ENCODE assay signal across 36 cellular contexts in genomic region chr3:36206936-36207620, GRCh38.
"Had no signal": no experiment of that assay in that cellular context is flagged by ENCODE, and none has a peak within 500 bp of the region (broad histone marks: within the 10 kb centered on the region; RNA-seq: fewer than 3 reads in every experiment).

No MANE protein-coding gene starts in this region.

- FAIRE-seq: astrocyte, endothelial cell of umbilical vein had no signal

- H3K4me3 ChIP-seq: left lung, lower lobe of right lung, mucosa of descending colon, right lobe of liver, skin epidermis, uterus had no signal

- H3K4me1 ChIP-seq: left lung, lower lobe of right lung, right lobe of liver, uterus had no signal

- H3K27ac Mint-ChIP-seq: activated CD4-positive, alpha-beta memory T cell treated with anti-CD3 and anti-CD28 coated beads for 36 hours; activated CD4-positive, alpha-beta T cell treated with anti-CD3 and anti-CD28 coated beads, Interleukin-2, amount 10 ng/mL, durations not matched to agents 24 days and 14 days; activated naive CD4-positive, alpha-beta T cell treated with anti-CD3 and anti-CD28 coated beads for 36 hours; activated naive CD8-positive, alpha-beta T cell treated with anti-CD3 and anti-CD28 coated beads, Interleukin-2, amount 10 ng/mL, durations not matched to agents 7 days and 5 days; activated T-helper 1 cell treated with anti-CD3 and anti-CD28 coated beads, Interleukin-12 subunit alpha, Interleukin-12 subunit beta, Interleukin-2, Interleukin-4 antibody, amounts not matched to agents 30 ng/mL and 10 ng/mL and 1 ng/mL, durations not matched to agents 14 hours and 24 hours and 36 hours; effector memory CD8-positive, alpha-beta T cell; natural killer cell treated with Interleukin-12 subunit alpha and Interleukin-12 subunit beta and Interleukin-15 and Interleukin-18, amount 100 ng/mL, for 72 hours; stimulated activated effector memory CD8-positive, alpha-beta T cell treated with anti-CD3 and anti-CD28 coated beads, Interleukin-12 subunit alpha, Interleukin-12 subunit beta, amount 100 ng/mL, for 72 hours; stimulated activated naive CD8-positive, alpha-beta T cell treated with anti-CD3 and anti-CD28 coated beads, Interleukin-15, amount 100 ng/mL, for 72 hours; type B pancreatic cell had no signal

- H3K4me3 Mint-ChIP-seq: activated CD4-positive, alpha-beta memory T cell treated with anti-CD3 and anti-CD28 coated beads for 36 hours; activated CD4-positive, alpha-beta T cell treated with anti-CD3 and anti-CD28 coated beads, Interleukin-2, amount 10 ng/mL, durations not matched to agents 24 days and 14 days; activated naive CD4-positive, alpha-beta T cell treated with anti-CD3 and anti-CD28 coated beads for 36 hours; activated naive CD8-positive, alpha-beta T cell treated with anti-CD3 and anti-CD28 coated beads, Interleukin-2, amount 10 ng/mL, durations not matched to agents 7 days and 5 days; activated T-helper 1 cell treated with anti-CD3 and anti-CD28 coated beads, Interleukin-12 subunit alpha, Interleukin-12 subunit beta, Interleukin-2, Interleukin-4 antibody, amounts not matched to agents 30 ng/mL and 10 ng/mL and 1 ng/mL, durations not matched to agents 14 hours and 24 hours and 36 hours; effector memory CD8-positive, alpha-beta T cell; natural killer cell treated with Interleukin-12 subunit alpha and Interleukin-12 subunit beta and Interleukin-15 and Interleukin-18, amount 100 ng/mL, for 72 hours; stimulated activated effector memory CD8-positive, alpha-beta T cell treated with anti-CD3 and anti-CD28 coated beads, Interleukin-12 subunit alpha, Interleukin-12 subunit beta, amount 100 ng/mL, for 72 hours; stimulated activated naive CD8-positive, alpha-beta T cell treated with anti-CD3 and anti-CD28 coated beads, Interleukin-15, amount 100 ng/mL, for 72 hours; type B pancreatic cell had no signal

- H3K9me3 Mint-ChIP-seq: activated CD4-positive, alpha-beta memory T cell treated with anti-CD3 and anti-CD28 coated beads for 36 hours; activated CD4-positive, alpha-beta T cell treated with anti-CD3 and anti-CD28 coated beads, Interleukin-2, amount 10 ng/mL, durations not matched to agents 24 days and 14 days; activated naive CD4-positive, alpha-beta T cell treated with anti-CD3 and anti-CD28 coated beads for 36 hours; activated naive CD8-positive, alpha-beta T cell treated with anti-CD3 and anti-CD28 coated beads, Interleukin-2, amount 10 ng/mL, durations not matched to agents 7 days and 5 days; activated T-helper 1 cell treated with anti-CD3 and anti-CD28 coated beads, Interleukin-12 subunit alpha, Interleukin-12 subunit beta, Interleukin-2, Interleukin-4 antibody, amounts not matched to agents 30 ng/mL and 10 ng/mL and 1 ng/mL, durations not matched to agents 14 hours and 24 hours and 36 hours; stimulated activated naive CD8-positive, alpha-beta T cell treated with anti-CD3 and anti-CD28 coated beads, Interleukin-15, amount 100 ng/mL, for 72 hours; type B pancreatic cell had no signal

- H3K9me3 ChIP-seq: left lung, lower lobe of right lung, mucosa of descending colon, neutrophil, right lobe of liver, uterus had no signal

- DNase-seq: activated CD4-positive, alpha-beta memory T cell treated with anti-CD3 and anti-CD28 coated beads for 36 hours; activated CD4-positive, alpha-beta T cell treated with anti-CD3 and anti-CD28 coated beads, Interleukin-2, amount 10 ng/mL, durations not matched to agents 24 days and 14 days; activated CD4-positive, CD25-positive, alpha-beta regulatory T cell treated with anti-CD3 and anti-CD28 coated beads, Interleukin-2, amount 50 U/mL, for 72 hours; activated CD8-positive, alpha-beta memory T cell treated with anti-CD3 and anti-CD28 coated beads, Interleukin-2, amount 50 U/mL, for 4 hours; activated effector memory CD4-positive, alpha-beta T cell treated with anti-CD3 and anti-CD28 coated beads, Interleukin-2, amount 50 U/mL, for 16 hours; activated naive CD4-positive, alpha-beta T cell treated with anti-CD3 and anti-CD28 coated beads for 36 hours; activated naive CD8-positive, alpha-beta T cell treated with anti-CD3 and anti-CD28 coated beads, Interleukin-2, amount 10 ng/mL, durations not matched to agents 7 days and 5 days; activated T-cell treated with anti-CD3 and anti-CD28 coated beads, Interleukin-2, amount 50 U/mL, for 1 hour; brain microvascular endothelial cell; cortex of kidney; effector memory CD8-positive, alpha-beta T cell; foreskin fibroblast; head of caudate nucleus; hypothalamus; kidney glomerular epithelial cell; left lung; lower lobe of right lung; mesenchymal stem cell; mucosa of descending colon; right lobe of liver; stimulated activated CD4-positive, alpha-beta T cell treated with anti-CD3 and anti-CD28 coated beads, Interleukin-12 subunit alpha, Interleukin-12 subunit beta, amount 100 ng/mL, for 4 hours; stimulated activated CD4-positive, alpha-beta T cell treated with anti-CD3 and anti-CD28 coated beads, Interleukin-4, amount 100 ng/mL, for 1 hour; stimulated activated naive CD8-positive, alpha-beta T cell treated with anti-CD3 and anti-CD28 coated beads, Interleukin-15, amount 100 ng/mL, for 72 hours; substantia nigra; T1000; uterus; WERI-Rb-1 had no signal

- H3K36me3 Mint-ChIP-seq: activated CD4-positive, alpha-beta memory T cell treated with anti-CD3 and anti-CD28 coated beads for 36 hours; activated naive CD8-positive, alpha-beta T cell treated with anti-CD3 and anti-CD28 coated beads, Interleukin-2, amount 10 ng/mL, durations not matched to agents 7 days and 5 days; natural killer cell treated with Interleukin-12 subunit alpha and Interleukin-12 subunit beta and Interleukin-15 and Interleukin-18, amount 100 ng/mL, for 72 hours; stimulated activated effector memory CD8-positive, alpha-beta T cell treated with anti-CD3 and anti-CD28 coated beads, Interleukin-12 subunit alpha, Interleukin-12 subunit beta, amount 100 ng/mL, for 72 hours; type B pancreatic cell had no signal

- ATAC-seq: effector memory CD8-positive, alpha-beta T cell; esophagus mucosa; left lung; lower lobe of right lung; mucosa of descending colon; natural killer cell treated with Interleukin-12 subunit alpha and Interleukin-12 subunit beta and Interleukin-15 and Interleukin-18, amount 100 ng/mL, for 72 hours; right lobe of liver; stimulated activated effector memory CD8-positive, alpha-beta T cell treated with anti-CD3 and anti-CD28 coated beads, Interleukin-12 subunit alpha, Interleukin-12 subunit beta, amount 100 ng/mL, for 72 hours; stimulated activated naive CD8-positive, alpha-beta T cell treated with anti-CD3 and anti-CD28 coated beads, Interleukin-15, amount 100 ng/mL, for 72 hours had no signal

- H3K36me3 ChIP-seq: brain microvascular endothelial cell, left lung, lower lobe of right lung, neutrophil, right lobe of liver, uterus, WERI-Rb-1 had no signal

- H3K27me3 ChIP-seq: brain microvascular endothelial cell, left lung, neutrophil, right lobe of liver, uterus had no signal

- H3K4me1 Mint-ChIP-seq: activated CD4-positive, alpha-beta T cell treated with anti-CD3 and anti-CD28 coated beads, Interleukin-2, amount 10 ng/mL, durations not matched to agents 24 days and 14 days; activated naive CD8-positive, alpha-beta T cell treated with anti-CD3 and anti-CD28 coated beads, Interleukin-2, amount 10 ng/mL, durations not matched to agents 7 days and 5 days; stimulated activated effector memory CD8-positive, alpha-beta T cell treated with anti-CD3 and anti-CD28 coated beads, Interleukin-12 subunit alpha, Interleukin-12 subunit beta, amount 100 ng/mL, for 72 hours; stimulated activated naive CD8-positive, alpha-beta T cell treated with anti-CD3 and anti-CD28 coated beads, Interleukin-15, amount 100 ng/mL, for 72 hours had no signal

- H3K27ac ChIP-seq: brain microvascular endothelial cell, left lung, lower lobe of right lung, neutrophil, right lobe of liver, skin epidermis, uterus, WERI-Rb-1 had no signal

- H3K27me3 Mint-ChIP-seq: activated CD4-positive, alpha-beta memory T cell treated with anti-CD3 and anti-CD28 coated beads for 36 hours; activated CD4-positive, alpha-beta T cell treated with anti-CD3 and anti-CD28 coated beads, Interleukin-2, amount 10 ng/mL, durations not matched to agents 24 days and 14 days; activated naive CD8-positive, alpha-beta T cell treated with anti-CD3 and anti-CD28 coated beads, Interleukin-2, amount 10 ng/mL, durations not matched to agents 7 days and 5 days; effector memory CD8-positive, alpha-beta T cell; natural killer cell treated with Interleukin-12 subunit alpha and Interleukin-12 subunit beta and Interleukin-15 and Interleukin-18, amount 100 ng/mL, for 72 hours; stimulated activated naive CD8-positive, alpha-beta T cell treated with anti-CD3 and anti-CD28 coated beads, Interleukin-15, amount 100 ng/mL, for 72 hours had no signal
